1 cellular context compared by ENCODE assay signal in the genomic region with DNA sequence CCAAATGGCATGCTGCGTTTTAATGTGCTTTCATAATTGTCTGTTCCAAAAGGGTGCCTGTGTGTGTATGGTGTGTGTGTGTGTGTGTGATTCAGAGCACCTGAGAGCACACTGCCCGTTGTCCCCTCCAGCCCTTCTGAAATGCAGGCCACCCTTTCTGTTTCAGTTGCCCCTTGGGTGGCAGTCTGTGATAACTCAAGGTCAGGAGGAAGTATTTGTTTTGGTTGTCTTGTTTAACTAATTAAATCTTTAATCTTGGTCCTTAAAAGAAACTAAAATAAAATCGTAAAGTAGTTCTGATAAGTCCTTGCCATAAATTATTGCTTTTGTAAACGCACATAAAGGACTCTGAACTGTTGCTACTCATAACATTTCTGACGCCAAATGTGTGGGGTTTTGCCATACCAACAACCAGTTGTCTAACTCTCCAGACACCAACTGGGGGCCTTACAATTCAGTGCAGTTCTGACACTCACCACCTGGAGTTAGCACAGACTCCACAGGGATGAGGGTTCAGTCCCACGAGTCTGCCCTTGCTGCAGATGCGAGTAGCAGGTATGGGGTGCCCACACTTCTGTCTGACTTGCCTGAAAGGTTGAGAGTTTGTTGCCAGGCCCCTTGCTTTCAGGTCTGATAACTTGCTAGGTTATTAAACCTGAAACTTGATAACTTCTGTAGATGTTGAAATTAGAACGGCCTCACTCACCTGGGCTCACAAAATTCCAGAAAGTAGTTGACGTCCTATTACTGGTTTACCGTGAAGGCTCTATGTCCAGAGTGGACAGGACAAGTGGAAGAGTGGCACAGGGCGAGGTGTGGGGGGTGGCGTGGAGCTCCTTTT.
TF ChIP-seq lines count a peak whose summit lies in the region.

No MANE protein-coding gene starts in this region.

TF ChIP-seq in GM12878, 131 proteins besides CTCF, POLR2A, EP300 and RAD21 (continued from another document):
- TF ChIP-seq NKRF (conservative IDR thresholded peaks at IDR 0.05) (no peak), NRF1 (conservative IDR thresholded peaks at IDR 0.05; ENCODE audit: low read depth, low read length) (no peak), YBX1 (IDR thresholded peaks at IDR 0.05) (no peak), ZZZ3 (IDR thresholded peaks at IDR 0.05; ENCODE audit: control insufficient read depth, insufficient read length, low read depth) (no peak)
